In the genomic region with DNA sequence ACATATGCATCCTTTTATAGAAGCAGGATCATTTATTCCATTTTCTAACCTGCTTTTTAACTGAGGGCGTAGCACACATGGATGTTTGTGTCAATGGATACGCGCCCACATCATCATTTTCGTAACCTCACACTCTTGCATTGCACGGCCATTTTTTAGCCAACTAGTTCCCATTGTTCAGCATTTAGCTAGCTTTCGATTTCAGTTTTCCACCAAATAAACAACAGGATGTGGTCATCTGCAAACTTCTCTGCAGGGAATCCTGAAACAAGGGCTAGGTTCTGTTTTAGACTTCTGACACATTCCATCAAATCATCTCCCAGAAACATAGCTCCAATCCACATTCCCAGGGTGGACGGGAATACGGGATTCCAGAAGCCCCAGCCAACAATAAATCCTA, we compare ENCODE assay signal across 10 cellular contexts. TPM values are rescaled to one million over a fixed set of nuclear protein-coding genes. Genes with fewer than 3 reads are reported as not detected.
A peak's percentile ranks its signal among the peaks of the same experiment; 100 is the strongest.
DNase-seq lines count a peak whose midpoint lies in the region; ATAC-seq and TF ChIP-seq lines count a peak whose summit lies in the region.
"Had no signal": no experiment of that assay in that cellular context is flagged by ENCODE, and none has a peak within 500 bp of the region (broad histone marks: within the 10 kb centered on the region; RNA-seq: fewer than 3 reads in every experiment).

No MANE protein-coding gene starts in this region.

- peaks cover 4% of the 10 kb centered on the region for H3K27me3 Mint-ChIP-seq in activated naive CD8-positive, alpha-beta T cell treated with anti-CD3 and anti-CD28 coated beads for 36 hours

- 66% methylated on average over 8 of the region's 8 CpGs for WGBS in liver

- no peaks in the 10 kb centered on the region for H3K9me3 ChIP-seq in right atrium auricular region
- no peaks in the 10 kb centered on the region for H3K9me3 ChIP-seq in liver (ENCODE audit: control insufficient read depth in 4 of 4, low read length in 3 of 4)
- H3K9me3 ChIP-seq in vagina, result no peaks in the 10 kb centered on the region

- intact Hi-C loops in Right ventricle myocardium inferior (cut with DNase I), result no loop called here
- intact Hi-C loops in vagina (cut with DNase I), result loop anchor here (5.0 to 10.0 kb wide), 2 partner anchors 105 to 163 kb away; partner anchors contain the start of gene TACO1

- H3K4me3 Mint-ChIP-seq in activated naive CD8-positive, alpha-beta T cell treated with anti-CD3 and anti-CD28 coated beads for 36 hours, result peak overlapping the region; percentile 6

- H3K27me3 ChIP-seq in right atrium auricular region, result no peaks in the 10 kb centered on the region
- H3K27me3 ChIP-seq in liver (ENCODE audit: control insufficient read depth in 4 of 4, insufficient read depth in 4 of 4, low read length in 3 of 4), result no peaks in the 10 kb centered on the region
- H3K27me3 ChIP-seq in vagina, result no peaks in the 10 kb centered on the region

- peak overlapping the region; percentile 57 for H3K27ac Mint-ChIP-seq in activated naive CD8-positive, alpha-beta T cell treated with anti-CD3 and anti-CD28 coated beads for 36 hours

- H3K4me3 ChIP-seq in right atrium auricular region, result peak overlapping the region in 1 of 2 donors; percentile 13
- H3K4me3 ChIP-seq in liver (ENCODE audit: low read depth in 1 of 3, low read length in 3 of 3), result no peak overlapping the region
- no peak overlapping the region for H3K4me3 ChIP-seq in vagina

- H3K27ac ChIP-seq in right atrium auricular region (peak overlapping the region; percentile 64 to 81), liver (ENCODE audit: low read depth in 1 of 2, low read length in 2 of 2) (peak overlapping the region in 1 of 2 donors; percentile 37), vagina (peak overlapping the region; percentile 48)

- H3K9ac ChIP-seq in liver (ENCODE audit: low read depth in 1 of 2, low read length in 2 of 2), result no peak overlapping the region

- no peak for TF ChIP-seq POLR2A in vagina (IDR thresholded peaks at IDR 0.05)

- H3K4me1 Mint-ChIP-seq in activated naive CD8-positive, alpha-beta T cell treated with anti-CD3 and anti-CD28 coated beads for 36 hours, result peaks cover 17% of the 10 kb centered on the region

- TF ChIP-seq RAD21 in liver (IDR thresholded peaks at IDR 0.05), result no peak

- peaks cover 0 to 82% of the 10 kb centered on the region in 2 donors for H3K4me1 ChIP-seq in right atrium auricular region
- H3K4me1 ChIP-seq in liver (ENCODE audit: control insufficient read depth in 4 of 4, insufficient read depth in 4 of 4, low read length in 3 of 4), result peaks cover 0 to 12% (median 1%) of the 10 kb centered on the region in 4 donors
- H3K4me1 ChIP-seq in vagina, result peaks cover 59% of the 10 kb centered on the region

- ATAC-seq in Right ventricle myocardium inferior, result no peak
- no peak for ATAC-seq in GM18870 (IDR thresholded peaks at IDR 0.05; ENCODE audit: unreplicated experiment)

- TF ChIP-seq CTCF in right atrium auricular region (IDR thresholded peaks at IDR 0.05), result no peak
- no peak for TF ChIP-seq CTCF in liver (IDR thresholded peaks at IDR 0.05; ENCODE audit: low read depth, low read length, missing input control)
- no peak for TF ChIP-seq CTCF in vagina (IDR thresholded peaks at IDR 0.05)

- no peaks in the 10 kb centered on the region for H3K9me3 Mint-ChIP-seq in activated naive CD8-positive, alpha-beta T cell treated with anti-CD3 and anti-CD28 coated beads for 36 hours

- DNase-seq in right atrium auricular region (ENCODE audit: low spot score) (no peak), Right ventricle myocardium inferior (ENCODE audit: missing footprints) (no peak), vagina (ENCODE audit: extremely low spot score in 2 of 2) (no peak), dedifferentiated amniotic fluid mesenchymal stem cell (ENCODE audit: extremely low spot score) (no peak), RKO (ENCODE audit: low spot score) (no peak)
- DNase-seq in activated naive CD8-positive, alpha-beta T cell treated with anti-CD3 and anti-CD28 coated beads for 36 hours, result no peak
- DNase-seq: activated CD4-positive, alpha-beta T cell treated with anti-CD3 and anti-CD28 coated beads for 1 hour; NCI-H1092 had no signal

- H3K36me3 Mint-ChIP-seq in activated naive CD8-positive, alpha-beta T cell treated with anti-CD3 and anti-CD28 coated beads for 36 hours, result no peaks in the 10 kb centered on the region

- H3K36me3 ChIP-seq in right atrium auricular region, result no peaks in the 10 kb centered on the region
- H3K36me3 ChIP-seq in liver (ENCODE audit: control insufficient read depth in 4 of 4, insufficient read depth in 3 of 4, low read depth in 1 of 4, low read length in 3 of 4), result no peaks in the 10 kb centered on the region
- no peaks in the 10 kb centered on the region for H3K36me3 ChIP-seq in vagina

TF ChIP-seq in liver, 16 proteins besides CTCF, POLR2A, EP300 and RAD21:
- TF ChIP-seq SP1 (IDR thresholded peaks at IDR 0.05), result peak; percentile 7
- TF ChIP-seq GABPA (IDR thresholded peaks at IDR 0.05 in 1 of 2, conservative IDR thresholded peaks at IDR 0.05 in 1 of 2), result no peak
- TF ChIP-seq MAX (IDR thresholded peaks at IDR 0.05), result no peak
- TF ChIP-seq REST (IDR thresholded peaks at IDR 0.05), result no peak
- no peak for TF ChIP-seq RXRA (IDR thresholded peaks at IDR 0.05)
- peak; percentile 78 for TF ChIP-seq YY1 (IDR thresholded peaks at IDR 0.05)
- no peak for TF ChIP-seq FOXA1 (IDR thresholded peaks at IDR 0.05)
- no peak for TF ChIP-seq FOXA2 (IDR thresholded peaks at IDR 0.05)

RNA-seq across cellular contexts. Expression of gene CYB561, which starts 6.4 kb away (rescaled TPM):
- total RNA-seq in right atrium auricular region (10 to 100 TPM; 13.4 to 13.7 TPM), Right ventricle myocardium inferior (15.5 TPM), liver (10 to 100 TPM in 1 of 2 donors, under 1 TPM in 1; 0.93 to 18.5 TPM), vagina (46.2 TPM)
- 1 to 10 TPM; 1.1 to 2.2 TPM for total RNA-seq in activated naive CD8-positive, alpha-beta T cell treated with anti-CD3 and anti-CD28 coated beads for 36 hours
- 10 to 100 TPM in 1 of 2 donors, 1 to 10 TPM in 1; 9.5 to 16.3 TPM for polyA plus RNA-seq in liver

RNA-seq across cellular contexts. Expression of gene ACE, which starts 37.2 kb away (rescaled TPM):
- total RNA-seq in right atrium auricular region, result 1 to 10 TPM; 3.4 to 4.0 TPM
- 4.8 TPM for total RNA-seq in Right ventricle myocardium inferior
- not detected for total RNA-seq in activated naive CD8-positive, alpha-beta T cell treated with anti-CD3 and anti-CD28 coated beads for 36 hours
- total RNA-seq in liver, result 1 to 10 TPM; 2.1 to 6.9 TPM
- polyA plus RNA-seq in liver, result 1 to 10 TPM; 1.1 to 2.7 TPM
- 9.6 TPM for total RNA-seq in vagina
